In the genomic region with DNA sequence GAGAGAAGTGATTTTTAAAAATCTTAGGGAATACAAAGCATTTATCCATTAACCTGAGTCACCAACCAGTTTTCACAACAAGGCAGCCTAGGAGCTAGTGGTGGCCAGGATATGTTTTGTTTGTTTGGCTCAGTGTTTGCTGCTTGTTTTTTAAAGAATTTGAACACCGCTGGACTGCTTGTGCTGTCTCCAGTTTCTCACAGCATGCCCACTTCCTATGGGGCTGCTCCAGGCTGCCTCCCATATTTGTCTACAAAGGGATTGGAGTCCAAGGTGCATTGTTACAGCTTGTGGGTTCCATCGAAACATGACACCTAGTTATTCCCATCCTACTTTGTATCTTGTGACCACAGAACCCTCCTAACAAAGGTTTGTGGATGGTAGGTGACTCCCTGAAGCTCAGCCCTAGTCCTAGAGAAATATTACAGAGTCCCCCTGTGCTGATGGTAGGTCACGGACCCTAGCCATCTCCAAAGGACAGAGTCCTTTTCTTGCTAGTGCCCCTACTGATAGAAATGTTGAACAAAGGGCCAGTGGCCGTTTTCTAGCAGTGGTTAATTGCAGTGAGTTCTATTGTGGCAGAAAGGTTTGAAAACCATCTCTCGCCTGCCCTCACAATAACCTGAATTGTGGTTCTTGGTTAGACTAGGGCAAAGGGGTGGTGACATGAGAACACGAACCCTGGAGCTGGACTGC, we compare ENCODE assay signal across 13 cellular contexts. TPM values are rescaled to one million over a fixed set of nuclear protein-coding genes. Genes with fewer than 3 reads are reported as not detected.
DNase-seq lines count a peak whose midpoint lies in the region; FAIRE-seq and TF ChIP-seq lines count a peak whose summit lies in the region.
"Had no signal": no experiment of that assay in that cellular context is flagged by ENCODE, and none has a peak within 500 bp of the region (broad histone marks: within the 10 kb centered on the region; RNA-seq: fewer than 3 reads in every experiment).

No MANE protein-coding gene starts in this region.

- H3K27me3 Mint-ChIP-seq in MCF 10A (ENCODE audit: insufficient read depth, unreplicated experiment): no peaks in the 10 kb centered on the region
- H3K27me3 Mint-ChIP-seq: activated CD8-positive, alpha-beta memory T cell treated with anti-CD3 and anti-CD28 coated beads, Interleukin-2, amount 10 ng/mL, durations not matched to agents 7 days and 5 days; naive thymus-derived CD4-positive, alpha-beta T cell; T-helper 17 cell had no signal

- in situ Hi-C loops in GM13976 (cut with MboI; ENCODE audit: low sequenced_read_pairs, unreplicated experiment): no loop called here
- in situ Hi-C loops in ACHN (cut with HindIII; ENCODE audit: low pct_ligation_motif_present, low pct_unique_long_range_greater_than_20kb, low sequenced_read_pairs): no loop called here

- intact Hi-C loops in MCF 10A (cut with micrococcal nuclease) (loop anchor here (5.0 kb wide), 1 partner anchor 732 kb away; no protein-coding TSS in a partner anchor), breast epithelium (cut with DNase I; ENCODE audit: low total_unique reads) (no loop called here)

- peak; percentile 64 for DNase-seq in MCF 10A (ENCODE audit: unreplicated experiment)
- DNase-seq in breast epithelium (ENCODE audit: low spot score in 2 of 2): no peak
- DNase-seq in RPMI7951 (ENCODE audit: low read depth): peak; percentile 77
- peak; percentile 41 for DNase-seq in fibroblast of peridontal ligament (ENCODE audit: extremely low read depth)
- DNase-seq in urothelium cell line (ENCODE audit: low spot score): peak; percentile 44
- no peak for DNase-seq in NCI-H524 treated with DMSO at 0.1 percent for 48 hours (lab: John Stamatoyannopoulos, UW)
- no peak for DNase-seq in GM13976 (ENCODE audit: low spot score)
- DNase-seq in ACHN: no peak
- DNase-seq: activated CD8-positive, alpha-beta memory T cell treated with anti-CD3 and anti-CD28 coated beads, Interleukin-2, amount 10 ng/mL, durations not matched to agents 7 days and 5 days; effector memory CD4-positive, alpha-beta T cell; naive thymus-derived CD4-positive, alpha-beta T cell; stimulated activated CD4-positive, alpha-beta T cell treated with anti-CD3 and anti-CD28 coated beads, Interleukin-12 subunit alpha, Interleukin-12 subunit beta, amount 100 ng/mL, for 4 hours; T-helper 17 cell had no signal

- POLR2A ChIA-PET in MCF 10A (lab: Yijun Ruan, JAX): interaction anchor here (0.9 to 2.1 kb wide), 8 partner anchors 10 to 40 kb away, joined by 3 to 10 read pairs (median 4); a partner anchor contains a TSS

- H3K27ac ChIP-seq in breast epithelium: no peak overlapping the region

- H3K27me3 ChIP-seq in breast epithelium: no peaks in the 10 kb centered on the region

- TF ChIP-seq POLR2A in breast epithelium (IDR thresholded peaks at IDR 0.05): no peak

- FAIRE-seq in urothelium cell line (lab: Jason Lieb, UNC): peak; percentile 44

- H3K36me3 Mint-ChIP-seq in MCF 10A (ENCODE audit: insufficient read depth, unreplicated experiment): no peaks in the 10 kb centered on the region
- H3K36me3 Mint-ChIP-seq: activated CD8-positive, alpha-beta memory T cell treated with anti-CD3 and anti-CD28 coated beads, Interleukin-2, amount 10 ng/mL, durations not matched to agents 7 days and 5 days; naive thymus-derived CD4-positive, alpha-beta T cell had no signal

- no peak overlapping the region for H3K4me3 Mint-ChIP-seq in MCF 10A (ENCODE audit: unreplicated experiment)
- H3K4me3 Mint-ChIP-seq: activated CD8-positive, alpha-beta memory T cell treated with anti-CD3 and anti-CD28 coated beads, Interleukin-2, amount 10 ng/mL, durations not matched to agents 7 days and 5 days; naive thymus-derived CD4-positive, alpha-beta T cell; T-helper 17 cell had no signal

- TF ChIP-seq CTCF in MCF 10A (IDR thresholded peaks at IDR 0.05; ENCODE audit: unreplicated experiment) (no peak), breast epithelium (IDR thresholded peaks at IDR 0.05) (no peak), GM13976 (IDR thresholded peaks at IDR 0.05; ENCODE audit: borderline replicate concordance, control extremely low read depth, extremely low read depth, insufficient read depth, missing control alignments) (no peak)

- no TSS peak for BruUV-seq in MCF 10A (replicated peaks; lab: Mats Ljungman, UMichigan)

- H3K9me3 Mint-ChIP-seq in MCF 10A (ENCODE audit: unreplicated experiment): no peaks in the 10 kb centered on the region

- no peaks in the 10 kb centered on the region for H3K9me3 ChIP-seq in breast epithelium

- CTCF ChIA-PET in MCF 10A (lab: Yijun Ruan, JAX): interaction anchor here (0.5 to 3.2 kb wide), 9 partner anchors 10 to 1404 kb away, joined by 3 to 29 read pairs (median 4); a partner anchor contains a TSS

- H3K36me3 ChIP-seq in breast epithelium: no peaks in the 10 kb centered on the region

- peaks cover 33% of the 10 kb centered on the region for H3K4me1 Mint-ChIP-seq in MCF 10A (ENCODE audit: insufficient read depth, unreplicated experiment)
- H3K4me1 Mint-ChIP-seq: activated CD8-positive, alpha-beta memory T cell treated with anti-CD3 and anti-CD28 coated beads, Interleukin-2, amount 10 ng/mL, durations not matched to agents 7 days and 5 days; naive thymus-derived CD4-positive, alpha-beta T cell; T-helper 17 cell had no signal

- peak overlapping the region; percentile 95 for H3K27ac Mint-ChIP-seq in MCF 10A (ENCODE audit: low read depth, unreplicated experiment)
- H3K27ac Mint-ChIP-seq: activated CD8-positive, alpha-beta memory T cell treated with anti-CD3 and anti-CD28 coated beads, Interleukin-2, amount 10 ng/mL, durations not matched to agents 7 days and 5 days; naive thymus-derived CD4-positive, alpha-beta T cell; T-helper 17 cell had no signal

- no peak overlapping the region for H3K4me3 ChIP-seq in breast epithelium

- no peaks in the 10 kb centered on the region for H3K4me1 ChIP-seq in breast epithelium

RNA-seq across cellular contexts. Expression of a gene that starts 23.2 kb away (rescaled TPM):
- total RNA-seq in MCF 10A (2022): 7.2 and 7.7 TPM in 2 replicates
- total RNA-seq in breast epithelium: 10 to 100 TPM in 1 of 3 donors, 1 to 10 TPM in 1, under 1 TPM in 1; 0.16 to 10.4 (median 8.2) TPM
- 36.0 and 39.9 TPM in 2 replicates for total RNA-seq in RPMI7951 (2014; rRNA removed; shearing (Covaris generic))
- total RNA-seq: activated CD8-positive, alpha-beta memory T cell treated with anti-CD3 and anti-CD28 coated beads, Interleukin-2, amount 10 ng/mL, durations not matched to agents 7 days and 5 days; naive thymus-derived CD4-positive, alpha-beta T cell had no signal

Comparison
In these comparisons a context has a peak if more than half of its experiments do, and no peak if none do; other contexts are left out.
1. DNase-seq: peak in MCF 10A (single experiment), RPMI7951 (single experiment), fibroblast of peridontal ligament (single experiment) and urothelium cell line (single experiment); none in breast epithelium (0 of 2), NCI-H524 treated with DMSO at 0.1 percent for 48 hours (single experiment), GM13976 (single experiment) and ACHN (single experiment).